Comparison of ENCODE assay signal across 8 cellular contexts in the genomic region with DNA sequence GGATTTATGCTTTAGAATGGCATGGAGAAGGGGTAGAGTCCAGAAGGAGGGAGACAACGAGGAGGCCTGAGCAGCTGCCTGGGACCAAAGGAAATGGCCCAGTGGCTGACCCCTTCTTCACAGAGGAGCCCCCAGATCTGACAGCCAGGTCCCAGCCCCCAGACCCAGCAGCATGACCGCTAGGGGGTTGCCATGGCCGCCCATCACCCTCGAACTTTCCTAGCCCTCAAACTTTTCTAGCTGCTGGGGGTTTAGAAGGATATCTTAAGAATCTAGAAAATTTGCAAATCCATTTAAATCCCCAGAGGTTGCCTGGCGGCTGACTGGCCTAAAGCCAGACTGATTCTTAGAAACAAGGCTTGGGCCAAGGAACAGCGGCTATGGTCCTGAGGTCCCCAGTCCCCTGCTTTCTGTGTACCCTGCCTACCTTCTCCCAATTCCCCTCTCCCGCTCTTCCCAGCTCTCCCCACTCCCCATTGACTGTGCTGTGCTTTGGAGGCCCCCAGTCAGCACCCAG. TPM values are rescaled to one million over a fixed set of nuclear protein-coding genes. Genes with fewer than 3 reads are reported as not detected.
DNase-seq lines count a peak whose midpoint lies in the region; ATAC-seq and TF ChIP-seq lines count a peak whose summit lies in the region.

No MANE protein-coding gene starts in this region.

- peak overlapping the region; percentile 88 to 94 for H3K27ac ChIP-seq in thoracic aorta

- no peak for ATAC-seq in memory B cell (ENCODE audit: low read depth)
- ATAC-seq in thoracic aorta (ENCODE audit: insufficient number of reproducible peaks, low FRiP score, low read depth): no peak
- no peak for ATAC-seq in GM19023 (IDR thresholded peaks at IDR 0.05; ENCODE audit: unreplicated experiment)
- ATAC-seq in GM19455 (IDR thresholded peaks at IDR 0.05; ENCODE audit: unreplicated experiment): no peak

- intact Hi-C loops in activated CD4-positive, alpha-beta T cell treated with anti-CD3 and anti-CD28 coated beads, Interleukin-2, amount 10 ng/mL, durations not matched to agents 24 days and 14 days (cut with micrococcal nuclease): no loop called here

- H3K4me1 ChIP-seq in thoracic aorta (ENCODE audit: control insufficient read depth in 1 of 2, low read depth in 2 of 2): peaks cover 40 to 74% of the 10 kb centered on the region in 2 donors

- H3K9me3 ChIP-seq in thoracic aorta: no peaks in the 10 kb centered on the region

- H3K36me3 Mint-ChIP-seq in activated CD4-positive, alpha-beta T cell treated with anti-CD3 and anti-CD28 coated beads, Interleukin-2, amount 10 ng/mL, durations not matched to agents 24 days and 14 days (ENCODE audit: low read depth): peaks cover 1% of the 10 kb centered on the region
- H3K36me3 Mint-ChIP-seq in memory B cell: no peaks in the 10 kb centered on the region

- in situ Hi-C loops in astrocyte of the cerebellum (cut with HindIII; ENCODE audit: low sequenced_read_pairs): no loop called here

- DNase-seq in activated CD4-positive, alpha-beta T cell treated with anti-CD3 and anti-CD28 coated beads, Interleukin-2, amount 10 ng/mL, durations not matched to agents 24 days and 14 days: no peak
- DNase-seq in activated CD4-positive, alpha-beta T cell treated with anti-CD3 and anti-CD28 coated beads for 1 hour: no peak
- DNase-seq in astrocyte of the cerebellum (ENCODE audit: low read depth) (no peak), memory B cell (ENCODE audit: low spot score in 2 of 2) (no peak), thoracic aorta (ENCODE audit: low spot score) (no peak)
- no peak for DNase-seq in stimulated activated CD4-positive, alpha-beta T cell treated with anti-CD3 and anti-CD28 coated beads, Interleukin-4, amount 100 ng/mL, for 24 hours

- H3K27me3 ChIP-seq in thoracic aorta (replicated peaks; ENCODE audit: insufficient read depth): no peaks in the 10 kb centered on the region

- H3K9me3 Mint-ChIP-seq in activated CD4-positive, alpha-beta T cell treated with anti-CD3 and anti-CD28 coated beads, Interleukin-2, amount 10 ng/mL, durations not matched to agents 24 days and 14 days: no peaks in the 10 kb centered on the region
- no peaks in the 10 kb centered on the region for H3K9me3 Mint-ChIP-seq in memory B cell

- H3K4me3 Mint-ChIP-seq in activated CD4-positive, alpha-beta T cell treated with anti-CD3 and anti-CD28 coated beads, Interleukin-2, amount 10 ng/mL, durations not matched to agents 24 days and 14 days: peak overlapping the region; percentile 65
- peak overlapping the region; percentile 76 for H3K4me3 Mint-ChIP-seq in memory B cell

- TF ChIP-seq CTCF in astrocyte of the cerebellum (IDR thresholded peaks at IDR 0.05; ENCODE audit: low read depth, low read length, missing control alignments) (no peak), thoracic aorta (IDR thresholded peaks at IDR 0.05) (no peak)

- peaks cover 31% of the 10 kb centered on the region for H3K27me3 Mint-ChIP-seq in activated CD4-positive, alpha-beta T cell treated with anti-CD3 and anti-CD28 coated beads, Interleukin-2, amount 10 ng/mL, durations not matched to agents 24 days and 14 days
- H3K27me3 Mint-ChIP-seq in memory B cell: peaks cover 2% of the 10 kb centered on the region

- H3K27ac Mint-ChIP-seq in activated CD4-positive, alpha-beta T cell treated with anti-CD3 and anti-CD28 coated beads, Interleukin-2, amount 10 ng/mL, durations not matched to agents 24 days and 14 days: no peak overlapping the region
- no peak overlapping the region for H3K27ac Mint-ChIP-seq in memory B cell

- peaks cover 17% of the 10 kb centered on the region for H3K4me1 Mint-ChIP-seq in activated CD4-positive, alpha-beta T cell treated with anti-CD3 and anti-CD28 coated beads, Interleukin-2, amount 10 ng/mL, durations not matched to agents 24 days and 14 days
- H3K4me1 Mint-ChIP-seq in memory B cell: peaks cover 16% of the 10 kb centered on the region

- H3K4me3 ChIP-seq in astrocyte of the cerebellum (ENCODE audit: low read depth, low read length) (peak overlapping the region; percentile 65), thoracic aorta (peak overlapping the region; percentile 79)

- H3K36me3 ChIP-seq in thoracic aorta: peaks cover 9% of the 10 kb centered on the region

RNA-seq across cellular contexts. Expression of gene PDGFRB, which starts 1.0 kb away (rescaled TPM):
- total RNA-seq in activated CD4-positive, alpha-beta T cell treated with anti-CD3 and anti-CD28 coated beads, Interleukin-2, amount 10 ng/mL, durations not matched to agents 24 days and 14 days: 0.62 and 1.5 TPM in 2 replicates
- 100 to 1,000 TPM; 362 to 421 TPM for total RNA-seq in thoracic aorta

RNA-seq across cellular contexts. Expression of gene CDX1, which starts 11.9 kb away (rescaled TPM):
- total RNA-seq in activated CD4-positive, alpha-beta T cell treated with anti-CD3 and anti-CD28 coated beads, Interleukin-2, amount 10 ng/mL, durations not matched to agents 24 days and 14 days: not detected in 2 replicates
- total RNA-seq in thoracic aorta: not detected

RNA-seq across cellular contexts. Expression of gene SLC6A7, which starts 35.2 kb away (rescaled TPM):
- total RNA-seq in activated CD4-positive, alpha-beta T cell treated with anti-CD3 and anti-CD28 coated beads, Interleukin-2, amount 10 ng/mL, durations not matched to agents 24 days and 14 days: not detected in 2 replicates
- total RNA-seq in thoracic aorta: not detected

Comparison
In these comparisons a context has a peak if more than half of its experiments do, and no peak if none do; other contexts are left out.
1. RNA of gene PDGFRB, which starts 1.0 kb away (total RNA-seq): 362 to 421 TPM in thoracic aorta; 0.62 to 1.5 TPM in activated CD4-positive, alpha-beta T cell treated with anti-CD3 and anti-CD28 coated beads, Interleukin-2, amount 10 ng/mL, durations not matched to agents 24 days and 14 days; every median in the first group is over 100 times any median in the second.